14 cellular contexts compared by ENCODE assay signal in genomic region chr12:46449161-46449715, GRCh38.
"Had no signal": no experiment of that assay in that cellular context is flagged by ENCODE, and none has a peak within 500 bp of the region (broad histone marks: within the 10 kb centered on the region; RNA-seq: fewer than 3 reads in every experiment).

No MANE protein-coding gene starts in this region.

- H3K27ac Mint-ChIP-seq: activated B cell treated with CpG ODN at 0.5 μM for 24 hours; activated CD4-positive, alpha-beta T cell treated with anti-CD3 and anti-CD28 coated beads, Interleukin-2, amount 10 ng/mL, durations not matched to agents 7 days and 5 days; endodermal cell; neural progenitor cell had no signal

- H3K9ac ChIP-seq: neural progenitor cell had no signal

- H3K27me3 Mint-ChIP-seq: activated B cell treated with CpG ODN at 0.5 μM for 24 hours; activated CD4-positive, alpha-beta T cell treated with anti-CD3 and anti-CD28 coated beads, Interleukin-2, amount 10 ng/mL, durations not matched to agents 7 days and 5 days had no signal

- DNase-seq: activated B cell treated with CpG ODN at 0.5 μM for 24 hours; activated CD4-positive, alpha-beta T cell treated with anti-CD3 and anti-CD28 coated beads, Interleukin-2, amount 10 ng/mL, durations not matched to agents 7 days and 5 days; activated naive CD4-positive, alpha-beta T cell; activated T-cell treated with anti-CD3 and anti-CD28 coated beads for 4 hours; dorsolateral prefrontal cortex; endodermal cell; hippocampal formation; kidney; left ventricle myocardium superior; mesendoderm; sigmoid colon; spleen had no signal

- H3K27ac ChIP-seq: dorsolateral prefrontal cortex, neural progenitor cell had no signal

- H3K27me3 ChIP-seq: dorsolateral prefrontal cortex, neural progenitor cell, sigmoid colon, spleen had no signal

- H3K36me3 Mint-ChIP-seq: neural progenitor cell had no signal

- H2AFZ ChIP-seq: neural progenitor cell had no signal

- H3K4me3 Mint-ChIP-seq: activated B cell treated with CpG ODN at 0.5 μM for 24 hours; activated CD4-positive, alpha-beta T cell treated with anti-CD3 and anti-CD28 coated beads, Interleukin-2, amount 10 ng/mL, durations not matched to agents 7 days and 5 days; endodermal cell; neural progenitor cell had no signal

- H3K9me3 ChIP-seq: sigmoid colon, spleen had no signal

- H3K36me3 ChIP-seq: neural progenitor cell, sigmoid colon, spleen had no signal

- H3K4me3 ChIP-seq: dorsolateral prefrontal cortex, neural progenitor cell, sigmoid colon, spleen had no signal

- H3K9me3 Mint-ChIP-seq: activated B cell treated with CpG ODN at 0.5 μM for 24 hours, endodermal cell, neural progenitor cell had no signal

- ATAC-seq: esophagus mucosa had no signal

- H3K4me2 ChIP-seq: neural progenitor cell had no signal
